1 cellular context compared by ENCODE assay signal in the genomic region with DNA sequence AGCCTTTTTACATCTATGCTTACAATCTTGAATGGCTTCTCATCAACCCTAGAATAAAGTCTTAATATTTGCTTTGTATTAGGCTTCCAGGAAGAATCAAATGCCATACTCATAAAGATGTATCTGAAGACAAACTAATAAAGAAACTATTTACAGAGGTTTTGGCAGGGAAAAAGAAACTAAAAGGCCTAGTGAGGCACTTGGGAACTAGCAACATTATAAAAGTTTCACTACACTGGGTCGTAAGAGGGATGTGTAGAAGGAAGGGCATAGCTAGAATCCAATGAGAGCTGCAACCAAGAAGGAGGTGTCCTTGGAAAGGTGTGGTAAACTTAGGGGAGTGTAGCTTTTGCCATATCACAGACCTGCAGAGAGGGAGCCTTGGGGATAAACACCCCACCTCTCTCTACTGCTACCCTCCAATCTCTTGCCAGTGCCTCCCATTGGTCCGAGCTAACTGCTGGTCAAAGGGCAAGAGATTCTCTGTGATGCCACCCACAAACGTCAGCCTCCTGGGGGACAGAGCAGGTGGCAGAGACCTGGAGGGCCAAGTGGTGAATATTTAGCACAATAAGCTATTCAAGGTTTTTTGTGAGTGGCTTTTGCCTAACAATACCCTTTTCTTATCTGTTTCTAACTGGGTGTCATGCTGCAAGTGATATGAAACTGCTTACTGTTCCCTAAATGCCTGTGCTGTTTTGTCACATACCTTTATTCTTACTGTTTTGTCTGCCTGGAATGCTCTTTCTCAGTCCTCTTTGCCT.
TF ChIP-seq lines count a peak whose summit lies in the region.

No MANE protein-coding gene starts in this region.

TF ChIP-seq in K562, 482 proteins besides CTCF, POLR2A, EP300 and RAD21 (continued from another document and continues in another):
- TF ChIP-seq, protein P1, sequence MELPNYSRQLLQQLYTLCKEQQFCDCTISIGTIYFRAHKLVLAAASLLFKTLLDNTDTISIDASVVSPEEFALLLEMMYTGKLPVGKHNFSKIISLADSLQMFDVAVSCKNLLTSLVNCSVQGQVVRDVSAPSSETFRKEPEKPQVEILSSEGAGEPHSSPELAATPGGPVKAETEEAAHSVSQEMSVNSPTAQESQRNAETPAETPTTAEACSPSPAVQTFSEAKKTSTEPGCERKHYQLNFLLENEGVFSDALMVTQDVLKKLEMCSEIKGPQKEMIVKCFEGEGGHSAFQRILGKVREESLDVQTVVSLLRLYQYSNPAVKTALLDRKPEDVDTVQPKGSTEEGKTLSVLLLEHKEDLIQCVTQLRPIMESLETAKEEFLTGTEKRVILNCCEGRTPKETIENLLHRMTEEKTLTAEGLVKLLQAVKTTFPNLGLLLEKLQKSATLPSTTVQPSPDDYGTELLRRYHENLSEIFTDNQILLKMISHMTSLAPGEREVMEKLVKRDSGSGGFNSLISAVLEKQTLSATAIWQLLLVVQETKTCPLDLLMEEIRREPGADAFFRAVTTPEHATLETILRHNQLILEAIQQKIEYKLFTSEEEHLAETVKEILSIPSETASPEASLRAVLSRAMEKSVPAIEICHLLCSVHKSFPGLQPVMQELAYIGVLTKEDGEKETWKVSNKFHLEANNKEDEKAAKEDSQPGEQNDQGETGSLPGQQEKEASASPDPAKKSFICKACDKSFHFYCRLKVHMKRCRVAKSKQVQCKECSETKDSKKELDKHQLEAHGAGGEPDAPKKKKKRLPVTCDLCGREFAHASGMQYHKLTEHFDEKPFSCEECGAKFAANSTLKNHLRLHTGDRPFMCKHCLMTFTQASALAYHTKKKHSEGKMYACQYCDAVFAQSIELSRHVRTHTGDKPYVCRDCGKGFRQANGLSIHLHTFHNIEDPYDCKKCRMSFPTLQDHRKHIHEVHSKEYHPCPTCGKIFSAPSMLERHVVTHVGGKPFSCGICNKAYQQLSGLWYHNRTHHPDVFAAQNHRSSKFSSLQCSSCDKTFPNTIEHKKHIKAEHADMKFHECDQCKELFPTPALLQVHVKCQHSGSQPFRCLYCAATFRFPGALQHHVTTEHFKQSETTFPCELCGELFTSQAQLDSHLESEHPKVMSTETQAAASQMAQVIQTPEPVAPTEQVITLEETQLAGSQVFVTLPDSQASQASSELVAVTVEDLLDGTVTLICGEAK (IDR thresholded peaks at IDR 0.05): no peak
- TF ChIP-seq, protein P1 (CRISPR knock-in tag; IDR thresholded peaks at IDR 0.05): no peak
- TF ChIP-seq ZFPM2 (CRISPR knock-in tag; IDR thresholded peaks at IDR 0.05): no peak
- peak; percentile 47 for TF ChIP-seq L3MBTL2 (IDR thresholded peaks at IDR 0.05)
- no peak for TF ChIP-seq HNRNPLL (IDR thresholded peaks at IDR 0.05; ENCODE audit: low read depth, low read length, poor library complexity, severe bottlenecking)
- TF ChIP-seq, protein P2, sequence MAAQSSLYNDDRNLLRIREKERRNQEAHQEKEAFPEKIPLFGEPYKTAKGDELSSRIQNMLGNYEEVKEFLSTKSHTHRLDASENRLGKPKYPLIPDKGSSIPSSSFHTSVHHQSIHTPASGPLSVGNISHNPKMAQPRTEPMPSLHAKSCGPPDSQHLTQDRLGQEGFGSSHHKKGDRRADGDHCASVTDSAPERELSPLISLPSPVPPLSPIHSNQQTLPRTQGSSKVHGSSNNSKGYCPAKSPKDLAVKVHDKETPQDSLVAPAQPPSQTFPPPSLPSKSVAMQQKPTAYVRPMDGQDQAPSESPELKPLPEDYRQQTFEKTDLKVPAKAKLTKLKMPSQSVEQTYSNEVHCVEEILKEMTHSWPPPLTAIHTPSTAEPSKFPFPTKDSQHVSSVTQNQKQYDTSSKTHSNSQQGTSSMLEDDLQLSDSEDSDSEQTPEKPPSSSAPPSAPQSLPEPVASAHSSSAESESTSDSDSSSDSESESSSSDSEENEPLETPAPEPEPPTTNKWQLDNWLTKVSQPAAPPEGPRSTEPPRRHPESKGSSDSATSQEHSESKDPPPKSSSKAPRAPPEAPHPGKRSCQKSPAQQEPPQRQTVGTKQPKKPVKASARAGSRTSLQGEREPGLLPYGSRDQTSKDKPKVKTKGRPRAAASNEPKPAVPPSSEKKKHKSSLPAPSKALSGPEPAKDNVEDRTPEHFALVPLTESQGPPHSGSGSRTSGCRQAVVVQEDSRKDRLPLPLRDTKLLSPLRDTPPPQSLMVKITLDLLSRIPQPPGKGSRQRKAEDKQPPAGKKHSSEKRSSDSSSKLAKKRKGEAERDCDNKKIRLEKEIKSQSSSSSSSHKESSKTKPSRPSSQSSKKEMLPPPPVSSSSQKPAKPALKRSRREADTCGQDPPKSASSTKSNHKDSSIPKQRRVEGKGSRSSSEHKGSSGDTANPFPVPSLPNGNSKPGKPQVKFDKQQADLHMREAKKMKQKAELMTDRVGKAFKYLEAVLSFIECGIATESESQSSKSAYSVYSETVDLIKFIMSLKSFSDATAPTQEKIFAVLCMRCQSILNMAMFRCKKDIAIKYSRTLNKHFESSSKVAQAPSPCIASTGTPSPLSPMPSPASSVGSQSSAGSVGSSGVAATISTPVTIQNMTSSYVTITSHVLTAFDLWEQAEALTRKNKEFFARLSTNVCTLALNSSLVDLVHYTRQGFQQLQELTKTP (IDR thresholded peaks at IDR 0.05; ENCODE audit: low read depth in 1 of 2, partially characterized antibody in 2 of 2): peak; percentile 41 to 46
- TF ChIP-seq KLF16 (IDR thresholded peaks at IDR 0.05): peak; percentile 84
- TF ChIP-seq ZNF76 (CRISPR knock-in tag; IDR thresholded peaks at IDR 0.05; ENCODE audit: borderline replicate concordance): peak; percentile 72; the same call in 1 of the 2 replicates
- TF ChIP-seq ZNF444 (CRISPR knock-in tag; IDR thresholded peaks at IDR 0.05): peak; percentile 42; the same call in 1 of the 2 replicates
- peak; percentile 83 for TF ChIP-seq PML (IDR thresholded peaks at IDR 0.05; ENCODE audit: low read length)
- TF ChIP-seq ARNT (IDR thresholded peaks at IDR 0.05): 0 out of 4 replicates have a peak, but pooled peaks of 1 of the 2 experiments have one; percentile 23
- no peak for TF ChIP-seq NR2F6 (CRISPR knock-in tag; IDR thresholded peaks at IDR 0.05)
- TF ChIP-seq JUNB (CRISPR knock-in tag; conservative IDR thresholded peaks at IDR 0.05): no peak
- TF ChIP-seq RBM14 (IDR thresholded peaks at IDR 0.05; ENCODE audit: borderline replicate concordance, insufficient read depth, low read depth, low read length): no peak
- peak; percentile 78; the same call in 1 of the 2 replicates for TF ChIP-seq LCOR (CRISPR knock-in tag; IDR thresholded peaks at IDR 0.05)
- TF ChIP-seq CBFA2T2 (conservative IDR thresholded peaks at IDR 0.05): peak; percentile 88
- peak; percentile 61; the same call in 1 of the 2 replicates for TF ChIP-seq TCFL5 (CRISPR knock-in tag; conservative IDR thresholded peaks at IDR 0.05)
- TF ChIP-seq ZNF239 (CRISPR knock-in tag; IDR thresholded peaks at IDR 0.05): peak; percentile 61
- TF ChIP-seq SMAD3 (CRISPR knock-in tag; conservative IDR thresholded peaks at IDR 0.05): peak; percentile 64; the same call in 1 of the 2 replicates
- TF ChIP-seq HDAC1 (IDR thresholded peaks at IDR 0.05): peak in 1 of 2 experiments; percentile 70; a peak in 1 of 4 replicates
- TF ChIP-seq, protein P3, sequence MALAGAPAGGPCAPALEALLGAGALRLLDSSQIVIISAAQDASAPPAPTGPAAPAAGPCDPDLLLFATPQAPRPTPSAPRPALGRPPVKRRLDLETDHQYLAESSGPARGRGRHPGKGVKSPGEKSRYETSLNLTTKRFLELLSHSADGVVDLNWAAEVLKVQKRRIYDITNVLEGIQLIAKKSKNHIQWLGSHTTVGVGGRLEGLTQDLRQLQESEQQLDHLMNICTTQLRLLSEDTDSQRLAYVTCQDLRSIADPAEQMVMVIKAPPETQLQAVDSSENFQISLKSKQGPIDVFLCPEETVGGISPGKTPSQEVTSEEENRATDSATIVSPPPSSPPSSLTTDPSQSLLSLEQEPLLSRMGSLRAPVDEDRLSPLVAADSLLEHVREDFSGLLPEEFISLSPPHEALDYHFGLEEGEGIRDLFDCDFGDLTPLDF (CRISPR knock-in tag; IDR thresholded peaks at IDR 0.05): no peak
- 0 out of 2 replicates have a peak, but pooled peaks have one; percentile 41 for TF ChIP-seq ZNF41 (CRISPR knock-in tag; conservative IDR thresholded peaks at IDR 0.05)
- TF ChIP-seq ASH1L (IDR thresholded peaks at IDR 0.05; ENCODE audit: borderline replicate concordance, low read depth, partially characterized antibody): no peak
- TF ChIP-seq ZBTB26 (CRISPR knock-in tag; IDR thresholded peaks at IDR 0.05): 0 out of 2 replicates have a peak, but pooled peaks have one; percentile 43
- TF ChIP-seq GATAD2B (IDR thresholded peaks at IDR 0.05; ENCODE audit: borderline replicate concordance): 0 out of 2 replicates have a peak, but pooled peaks have one; percentile 9
- peak; percentile 30 for TF ChIP-seq ZNF699 (CRISPR knock-in tag; IDR thresholded peaks at IDR 0.05; ENCODE audit: insufficient replicate concordance)
- peak; percentile 73 to 84 for TF ChIP-seq TRIM24 (IDR thresholded peaks at IDR 0.05)
- TF ChIP-seq ELF4 (CRISPR knock-in tag; IDR thresholded peaks at IDR 0.05): 0 out of 2 replicates have a peak, but pooled peaks have one; percentile 68
- TF ChIP-seq NFE2 (IDR thresholded peaks at IDR 0.05; ENCODE audit: low read depth): peak; percentile 62
